In the genomic region with DNA sequence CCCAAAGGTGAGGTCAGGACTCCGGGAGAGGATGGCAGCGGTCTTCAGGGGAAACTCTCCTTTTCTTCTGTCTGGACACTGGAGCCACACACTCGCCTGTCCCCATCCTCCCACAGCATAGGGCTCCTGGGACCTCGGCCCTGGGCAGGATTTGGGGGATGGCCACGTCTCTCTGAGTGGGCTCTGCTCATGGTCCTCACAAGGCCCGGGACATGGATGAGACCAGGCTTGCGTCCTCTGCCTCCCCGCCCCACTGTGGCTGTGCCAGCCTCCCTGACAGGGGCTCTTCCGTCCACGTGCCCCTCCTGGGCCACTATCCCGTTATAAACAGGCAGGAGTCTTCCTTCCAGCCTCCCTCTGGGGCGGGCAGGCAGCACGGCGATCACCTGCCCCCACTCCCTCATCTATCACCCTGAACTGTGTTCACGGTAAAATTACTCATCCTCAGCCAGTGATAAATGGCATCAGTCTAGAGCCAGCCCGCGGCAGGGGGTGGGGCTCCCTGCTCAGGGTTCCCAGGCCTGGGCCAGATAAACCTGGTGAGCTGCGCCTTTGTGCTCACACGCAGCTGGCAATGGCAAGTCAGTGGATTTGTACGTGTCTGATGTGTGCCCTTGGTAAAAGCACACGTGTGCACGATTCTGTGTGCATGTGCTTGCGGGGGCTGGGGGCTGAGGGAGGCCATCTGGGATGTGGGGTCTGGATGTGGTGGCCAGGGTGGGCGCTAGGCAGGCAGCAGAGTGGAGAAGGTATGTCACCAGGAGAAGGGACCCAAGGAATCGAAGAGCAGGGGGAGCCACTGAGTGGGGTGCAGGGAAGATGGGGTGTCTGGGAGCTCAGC, we compare ENCODE assay signal across 9 cellular contexts. TPM values are rescaled to one million over a fixed set of nuclear protein-coding genes. Genes with fewer than 3 reads are reported as not detected.
A peak's percentile ranks its signal among the peaks of the same experiment; 100 is the strongest.
DNase-seq lines count a peak whose midpoint lies in the region; ATAC-seq and TF ChIP-seq lines count a peak whose summit lies in the region.
"Had no signal": no experiment of that assay in that cellular context is flagged by ENCODE, and none has a peak within 500 bp of the region (broad histone marks: within the 10 kb centered on the region; RNA-seq: fewer than 3 reads in every experiment).

No MANE protein-coding gene starts in this region.

- peak; percentile 77 for DNase-seq in NCI-H82 (lab: John Stamatoyannopoulos, UW)
- DNase-seq in NCI-H82 treated with DMSO at 0.1 percent for 48 hours (lab: John Stamatoyannopoulos, UW; ENCODE audit: unreplicated experiment), result no peak
- peak; percentile 25 for DNase-seq in NCI-H446 treated with DMSO at 0.1 percent for 48 hours (lab: John Stamatoyannopoulos, UW)
- DNase-seq in endodermal cell, result peak; percentile 38
- DNase-seq in sigmoid colon, result peak; percentile 59
- no peak for DNase-seq in CD4-positive, alpha-beta memory T cell
- no peak for DNase-seq in foreskin melanocyte

- intact Hi-C loops in sigmoid colon (cut with DNase I), result no loop called here
- intact Hi-C loops in CD4-positive, alpha-beta memory T cell (cut with micrococcal nuclease), result no loop called here

- H3K27ac ChIP-seq in endodermal cell (ENCODE audit: low read depth, low read length) (no peak overlapping the region), sigmoid colon (peak overlapping the region in 1 of 4 donors; percentile 65)
- H3K27ac ChIP-seq in CD4-positive, alpha-beta memory T cell (ENCODE audit: low read depth, low read length), result no peak overlapping the region

- no peak overlapping the region for H3K4me3 Mint-ChIP-seq in endodermal cell
- peak overlapping the region in 1 of 8 donors; percentile 46 for H3K4me3 Mint-ChIP-seq in CD4-positive, alpha-beta memory T cell
- H3K4me3 Mint-ChIP-seq: T-helper 17 cell had no signal

- H3K27me3 ChIP-seq in endodermal cell (ENCODE audit: control insufficient read depth, insufficient read depth, low read length, poor library complexity, severe bottlenecking), result peaks cover 19% of the 10 kb centered on the region
- peaks cover 0 to 45% (median 14%) of the 10 kb centered on the region in 3 donors for H3K27me3 ChIP-seq in sigmoid colon
- no peaks in the 10 kb centered on the region for H3K27me3 ChIP-seq in CD4-positive, alpha-beta memory T cell (ENCODE audit: insufficient read depth, low read length)

- H3K36me3 Mint-ChIP-seq in endodermal cell (ENCODE audit: low read depth), result peaks cover 2% of the 10 kb centered on the region
- H3K36me3 Mint-ChIP-seq in CD4-positive, alpha-beta memory T cell, result no peaks in the 10 kb centered on the region

- no peaks in the 10 kb centered on the region for H3K9me3 ChIP-seq in endodermal cell (ENCODE audit: control insufficient read depth, low read length)
- no peaks in the 10 kb centered on the region for H3K9me3 ChIP-seq in sigmoid colon
- no peaks in the 10 kb centered on the region for H3K9me3 ChIP-seq in CD4-positive, alpha-beta memory T cell (ENCODE audit: control insufficient read depth in 1 of 2, low read length in 2 of 2)

- H3K4me1 Mint-ChIP-seq in endodermal cell, result peaks cover 9% of the 10 kb centered on the region
- H3K4me1 Mint-ChIP-seq in CD4-positive, alpha-beta memory T cell, result peaks cover 0 to 5% (median 2%) of the 10 kb centered on the region in 4 donors

- H3K27ac Mint-ChIP-seq in endodermal cell, result no peak overlapping the region
- H3K27ac Mint-ChIP-seq in CD4-positive, alpha-beta memory T cell, result peak overlapping the region in 3 of 7 donors; percentile 19 to 72 (median 60)
- H3K27ac Mint-ChIP-seq: T-helper 17 cell had no signal

- CTCF ChIA-PET in CD4-positive, alpha-beta memory T cell (lab: Charles Lee; ENCODE audit: partially characterized antibody), result no interaction called here

- no peak for TF ChIP-seq POLR2A in sigmoid colon (IDR thresholded peaks at IDR 0.05)

- TF ChIP-seq CTCF in endodermal cell (conservative IDR thresholded peaks at IDR 0.05) (no peak), sigmoid colon (IDR thresholded peaks at IDR 0.05) (no peak)

- ATAC-seq in GM19455 (IDR thresholded peaks at IDR 0.05; ENCODE audit: unreplicated experiment), result no peak
- ATAC-seq: T-helper 17 cell had no signal

- POLR2A ChIA-PET in CD4-positive, alpha-beta memory T cell (lab: Charles Lee; ENCODE audit: partially characterized antibody), result no interaction called here

- H3K9me3 Mint-ChIP-seq in endodermal cell, result peaks cover 2% of the 10 kb centered on the region
- H3K9me3 Mint-ChIP-seq in CD4-positive, alpha-beta memory T cell, result peaks cover 0 to 4% (median 0%) of the 10 kb centered on the region in 8 donors

- H3K4me3 ChIP-seq in endodermal cell (ENCODE audit: low read length), result no peak overlapping the region
- peak overlapping the region in 1 of 4 donors; percentile 48 for H3K4me3 ChIP-seq in sigmoid colon
- H3K4me3 ChIP-seq in CD4-positive, alpha-beta memory T cell (ENCODE audit: low read length in 2 of 2), result no peak overlapping the region

- H3K4me1 ChIP-seq in endodermal cell (ENCODE audit: control insufficient read depth, insufficient read depth, low read length), result peaks cover 13% of the 10 kb centered on the region
- peaks cover 0 to 22% (median 17%) of the 10 kb centered on the region in 4 donors for H3K4me1 ChIP-seq in sigmoid colon
- no peaks in the 10 kb centered on the region for H3K4me1 ChIP-seq in CD4-positive, alpha-beta memory T cell (ENCODE audit: insufficient read depth, low read length)

- H3K36me3 ChIP-seq in endodermal cell (ENCODE audit: control insufficient read depth, insufficient read depth, low read length) (no peaks in the 10 kb centered on the region), sigmoid colon (no peaks in the 10 kb centered on the region)
- no peaks in the 10 kb centered on the region for H3K36me3 ChIP-seq in CD4-positive, alpha-beta memory T cell (ENCODE audit: insufficient read depth, low read length)

- WGBS in endodermal cell (ENCODE audit: insufficient coverage in 1 of 2, insufficient read length in 1 of 2), 2 experiments, result 79 to 90% methylated on average over 21 to 25 of the region's 25 CpGs
- WGBS in sigmoid colon, 2 donors, result 25 to 65% methylated on average over 25 of the region's 25 CpGs

- peaks cover 68% of the 10 kb centered on the region for H3K27me3 Mint-ChIP-seq in endodermal cell (ENCODE audit: insufficient read depth)
- H3K27me3 Mint-ChIP-seq in CD4-positive, alpha-beta memory T cell, result peaks cover 21% of the 10 kb centered on the region in 2 donors

- no peak for TF ChIP-seq EP300 in sigmoid colon (IDR thresholded peaks at IDR 0.05)

- no peak overlapping the region for H3K9ac ChIP-seq in endodermal cell (ENCODE audit: extremely low read depth, low read length, poor library complexity, severe bottlenecking)

RNA-seq across cellular contexts. Expression of a gene that starts 12.6 kb away (rescaled TPM):
- total RNA-seq in endodermal cell (100 to 1,000 TPM; 152 to 156 TPM), sigmoid colon (1 to 10 TPM; 2.1 to 4.6 (median 4.2) TPM)
- polyA plus RNA-seq in endodermal cell (2013, experiment 1 of 2), result 28.0 TPM
- polyA plus RNA-seq in endodermal cell (2013, experiment 2 of 2), result 26.1 TPM
- 1 to 10 TPM in 2 of 3 donors, under 1 TPM in 1; 0.60 to 4.9 (median 3.7) TPM for polyA plus RNA-seq in sigmoid colon
- not detected for total RNA-seq in CD4-positive, alpha-beta memory T cell
- polyA plus RNA-seq in CD4-positive, alpha-beta memory T cell, result under 1 TPM in 1 of 2 donors, not detected in 1; 0.10 TPM
- total RNA-seq: T-helper 17 cell had no signal

RNA-seq across cellular contexts. Expression of a gene that starts 48.0 kb away (rescaled TPM):
- total RNA-seq in endodermal cell, result 10 to 100 TPM; 83.5 to 97.3 TPM
- 62.0 TPM for polyA plus RNA-seq in endodermal cell (2013, experiment 1 of 2)
- 55.3 TPM for polyA plus RNA-seq in endodermal cell (2013, experiment 2 of 2)
- 10 to 100 TPM; 26.0 to 32.6 (median 27.8) TPM for total RNA-seq in sigmoid colon
- polyA plus RNA-seq in sigmoid colon, result 10 to 100 TPM; 25.4 to 81.6 (median 25.8) TPM
- 10 to 100 TPM; 63.6 to 69.5 TPM for total RNA-seq in CD4-positive, alpha-beta memory T cell
- 10 to 100 TPM; 63.0 to 67.7 TPM for polyA plus RNA-seq in CD4-positive, alpha-beta memory T cell

RNA-seq across cellular contexts. Expression of a gene that starts 49.3 kb away (rescaled TPM):
- total RNA-seq in endodermal cell (10 to 100 TPM; 49.2 to 58.2 TPM), sigmoid colon (10 to 100 TPM in 1 of 4 donors, 1 to 10 TPM in 3; 4.5 to 10.5 (median 5.1) TPM)
- 41.1 TPM for polyA plus RNA-seq in endodermal cell (2013, experiment 1 of 2)
- 32.2 TPM for polyA plus RNA-seq in endodermal cell (2013, experiment 2 of 2)
- 10 to 100 TPM in 1 of 3 donors, 1 to 10 TPM in 1, under 1 TPM in 1; 0.69 to 10.8 (median 1.2) TPM for polyA plus RNA-seq in sigmoid colon
- 10 to 100 TPM; 43.4 to 46.5 TPM for total RNA-seq in CD4-positive, alpha-beta memory T cell
- 1 to 10 TPM in 1 of 2 donors, under 1 TPM in 1; 0.89 to 1.7 TPM for polyA plus RNA-seq in CD4-positive, alpha-beta memory T cell

RNA-seq across cellular contexts. Expression of a gene that starts 55.2 kb away (rescaled TPM):
- total RNA-seq in endodermal cell, result 1 to 10 TPM; 1.5 to 4.6 TPM
- polyA plus RNA-seq in endodermal cell (2013, experiment 1 of 2), result not detected
- 0.29 TPM for polyA plus RNA-seq in endodermal cell (2013, experiment 2 of 2)
- not detected for total RNA-seq in sigmoid colon
- 1 to 10 TPM in 1 of 3 donors, under 1 TPM in 1, not detected in 1; 0.46 to 1.5 TPM for polyA plus RNA-seq in sigmoid colon
- 1 to 10 TPM; 2.2 to 2.9 TPM for total RNA-seq in CD4-positive, alpha-beta memory T cell
- under 1 TPM in 1 of 2 donors, not detected in 1; 0.50 TPM for polyA plus RNA-seq in CD4-positive, alpha-beta memory T cell

Comparison
In these comparisons a context has a peak if more than half of its experiments do, and no peak if none do; other contexts are left out.
1. DNase-seq: peak in NCI-H82 (single experiment), NCI-H446 treated with DMSO at 0.1 percent for 48 hours (single experiment), endodermal cell (single experiment) and sigmoid colon (single experiment); none in NCI-H82 treated with DMSO at 0.1 percent for 48 hours (single experiment), CD4-positive, alpha-beta memory T cell (0 of 5) and foreskin melanocyte (single experiment).
2. RNA of a gene that starts 12.6 kb away (total RNA-seq): 152 to 156 TPM in endodermal cell; 2.1 to 4.6 TPM in sigmoid colon and not detected in CD4-positive, alpha-beta memory T cell; every median in the first group is over 10 times any median in the second.